In the genomic region with DNA sequence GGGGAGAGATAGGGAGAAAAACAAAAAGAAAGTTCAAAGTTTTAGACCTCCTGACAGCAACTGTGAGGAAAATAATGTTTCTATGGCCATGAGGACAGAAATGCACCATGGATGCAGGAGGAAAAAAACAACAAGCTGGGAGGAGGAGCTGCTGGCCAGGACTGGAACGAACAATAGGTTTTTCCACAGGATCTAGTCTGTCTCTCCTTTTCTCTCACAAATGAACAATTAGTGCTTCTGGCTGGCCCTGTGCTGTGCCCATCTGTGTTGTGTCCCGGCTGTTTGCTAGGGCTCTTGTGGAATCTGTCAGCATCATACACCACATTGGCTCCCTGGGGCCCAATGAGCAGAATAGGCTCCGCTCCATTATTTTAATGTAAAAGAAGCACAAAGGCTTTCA, we compare ENCODE assay signal across 14 cellular contexts. TPM values are rescaled to one million over a fixed set of nuclear protein-coding genes. Genes with fewer than 3 reads are reported as not detected.
DNase-seq lines count a peak whose midpoint lies in the region; ATAC-seq and TF ChIP-seq lines count a peak whose summit lies in the region.
"Had no signal": no experiment of that assay in that cellular context is flagged by ENCODE, and none has a peak within 500 bp of the region (broad histone marks: within the 10 kb centered on the region; RNA-seq: fewer than 3 reads in every experiment).

No MANE protein-coding gene starts in this region.

- no peaks in the 10 kb centered on the region for H3K4me1 Mint-ChIP-seq in activated CD4-positive, alpha-beta T cell treated with anti-CD3 and anti-CD28 coated beads for 36 hours

- peaks cover 1% of the 10 kb centered on the region for H3K9me3 Mint-ChIP-seq in activated CD4-positive, alpha-beta T cell treated with anti-CD3 and anti-CD28 coated beads for 36 hours (ENCODE audit: low read depth)

- no peaks in the 10 kb centered on the region for H3K9me3 ChIP-seq in left ventricle myocardium inferior (replicated peaks)

- ATAC-seq in sciatic nerve (peak; percentile 62), GM18498 (IDR thresholded peaks at IDR 0.05; ENCODE audit: unreplicated experiment) (no peak)
- no peak for ATAC-seq in activated CD4-positive, alpha-beta T cell treated with anti-CD3 and anti-CD28 coated beads for 36 hours
- ATAC-seq: stimulated activated naive B cell treated with anti-CD40 and anti-IgM and Interleukin-4, amounts not matched to agents 10 μg/mL and 1 μg/mL and 100 μg/mL, for 72 hours had no signal

- CTCF ChIA-PET in activated CD4-positive, alpha-beta T cell treated with anti-CD3 and anti-CD28 coated beads for 36 hours (lab: Charles Lee) = interaction anchor here (1.1 kb wide), 1 partner anchor 85 kb away, joined by 4 read pairs; no protein-coding TSS in a partner anchor

- POLR2A ChIA-PET in activated CD4-positive, alpha-beta T cell treated with anti-CD3 and anti-CD28 coated beads for 36 hours (lab: Charles Lee) = interaction anchor here (0.5 to 0.6 kb wide), 2 partner anchors 32 to 243 kb away, joined by 3 to 4 read pairs; no protein-coding TSS in a partner anchor

- in situ Hi-C loops in brain microvascular endothelial cell (cut with HindIII; ENCODE audit: low pct_ligation_motif_present, low sequenced_read_pairs) = no loop called here

- H3K36me3 ChIP-seq in brain microvascular endothelial cell (replicated peaks) = peaks cover 22% of the 10 kb centered on the region
- H3K36me3 ChIP-seq in left ventricle myocardium inferior = peaks cover 32% of the 10 kb centered on the region

- H3K27ac ChIP-seq in brain microvascular endothelial cell (peak overlapping the region; percentile 66), left ventricle myocardium inferior (replicated peaks) (peak overlapping the region; percentile 62)
- H3K27ac ChIP-seq: epithelial cell of prostate, RWPE1 had no signal

- H3K4me3 Mint-ChIP-seq in activated CD4-positive, alpha-beta T cell treated with anti-CD3 and anti-CD28 coated beads for 36 hours = no peak overlapping the region
- H3K4me3 Mint-ChIP-seq: stimulated activated naive B cell treated with anti-CD40 and anti-IgM and Interleukin-4, amounts not matched to agents 10 μg/mL and 1 μg/mL and 100 μg/mL, for 72 hours had no signal

- TF ChIP-seq CTCF in brain microvascular endothelial cell (IDR thresholded peaks at IDR 0.05; ENCODE audit: low read depth, low read length, missing control alignments) (no peak), left ventricle myocardium inferior (IDR thresholded peaks at IDR 0.05; ENCODE audit: borderline replicate concordance) (no peak)

- H3K27me3 Mint-ChIP-seq in activated CD4-positive, alpha-beta T cell treated with anti-CD3 and anti-CD28 coated beads for 36 hours = no peaks in the 10 kb centered on the region
- H3K27me3 Mint-ChIP-seq: stimulated activated naive B cell treated with anti-CD40 and anti-IgM and Interleukin-4, amounts not matched to agents 10 μg/mL and 1 μg/mL and 100 μg/mL, for 72 hours had no signal

- peaks cover 20% of the 10 kb centered on the region for H3K4me1 ChIP-seq in left ventricle myocardium inferior

- H3K4me3 ChIP-seq in brain microvascular endothelial cell (ENCODE audit: low read depth, low read length) (no peak overlapping the region), left ventricle myocardium inferior (no peak overlapping the region)

- DNase-seq in GM04504 (ENCODE audit: low read depth) (peak; percentile 1), brain microvascular endothelial cell (no peak), left ventricle myocardium inferior (no peak), sciatic nerve (ENCODE audit: low spot score) (no peak), OCI-M2 (lab: John Stamatoyannopoulos, UW; ENCODE audit: unreplicated experiment) (no peak)
- no peak for DNase-seq in activated effector memory CD4-positive, alpha-beta T cell treated with anti-CD3 and anti-CD28 coated beads, Interleukin-2, amount 50 U/mL, for 16 hours
- DNase-seq in activated CD4-positive, alpha-beta T cell treated with anti-CD3 and anti-CD28 coated beads for 36 hours = no peak
- DNase-seq: activated gamma-delta T cell treated with Interleukin-2 at 50 U/mL for 16 hours; NCI-H187 treated with DMSO at 0.1 percent for 48 hours; stimulated activated CD4-positive, alpha-beta T cell treated with anti-CD3 and anti-CD28 coated beads, Interleukin-12 subunit alpha, Interleukin-12 subunit beta, amount 100 ng/mL, for 4 hours; stimulated activated naive B cell treated with anti-CD40 and anti-IgM and Interleukin-4, amounts not matched to agents 10 μg/mL and 1 μg/mL and 100 μg/mL, for 72 hours had no signal

- intact Hi-C loops in left ventricle myocardium inferior (cut with micrococcal nuclease) = no loop called here
- intact Hi-C loops in sciatic nerve (cut with DNase I) = no loop called here
- intact Hi-C loops in activated CD4-positive, alpha-beta T cell treated with anti-CD3 and anti-CD28 coated beads for 36 hours (cut with DNase I, micrococcal nuclease) = no loop called here

- H3K36me3 Mint-ChIP-seq in activated CD4-positive, alpha-beta T cell treated with anti-CD3 and anti-CD28 coated beads for 36 hours (ENCODE audit: low read depth) = peaks cover 48% of the 10 kb centered on the region

- no peak overlapping the region for H3K27ac Mint-ChIP-seq in activated CD4-positive, alpha-beta T cell treated with anti-CD3 and anti-CD28 coated beads for 36 hours
- H3K27ac Mint-ChIP-seq: stimulated activated naive B cell treated with anti-CD40 and anti-IgM and Interleukin-4, amounts not matched to agents 10 μg/mL and 1 μg/mL and 100 μg/mL, for 72 hours had no signal

- H3K27me3 ChIP-seq in brain microvascular endothelial cell (replicated peaks) = no peaks in the 10 kb centered on the region
- H3K27me3 ChIP-seq in left ventricle myocardium inferior (ENCODE audit: low read depth) = no peaks in the 10 kb centered on the region

RNA-seq across cellular contexts. Expression of a gene that starts 15.2 kb away (rescaled TPM):
- total RNA-seq in left ventricle myocardium inferior (8.4 TPM), sciatic nerve (33.3 TPM)
- 10 to 100 TPM; 10.3 to 13.2 TPM for total RNA-seq in activated CD4-positive, alpha-beta T cell treated with anti-CD3 and anti-CD28 coated beads for 36 hours
